Comparison of ENCODE assay signal across 15 cellular contexts in the genomic region with DNA sequence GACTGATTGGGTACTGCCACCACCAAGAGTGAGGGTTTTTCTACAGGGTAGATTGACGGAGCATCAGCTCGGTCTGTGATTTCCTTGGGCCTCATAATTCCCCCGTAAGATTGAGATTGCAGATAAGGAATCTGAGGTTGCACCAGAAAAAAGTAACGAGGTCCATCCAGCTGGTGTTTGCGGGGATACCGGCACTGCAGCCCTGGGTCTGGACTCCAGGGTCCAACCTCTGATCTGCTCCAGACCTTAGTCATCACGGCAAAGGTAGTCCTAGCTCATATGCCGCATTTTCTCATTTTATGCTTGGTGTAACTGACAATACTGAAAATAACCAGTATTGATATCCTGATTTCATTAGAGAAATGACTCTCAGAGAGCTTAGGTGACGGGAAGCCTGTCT. TPM values are rescaled to one million over a fixed set of nuclear protein-coding genes. Genes with fewer than 3 reads are reported as not detected.
DNase-seq lines count a peak whose midpoint lies in the region; ATAC-seq and TF ChIP-seq lines count a peak whose summit lies in the region.
"Had no signal": no experiment of that assay in that cellular context is flagged by ENCODE, and none has a peak within 500 bp of the region (broad histone marks: within the 10 kb centered on the region; RNA-seq: fewer than 3 reads in every experiment).

No MANE protein-coding gene starts in this region.

- TF ChIP-seq CTCF in coronary artery (IDR thresholded peaks at IDR 0.05) (no peak), upper lobe of left lung (IDR thresholded peaks at IDR 0.05) (no peak), suprapubic skin (IDR thresholded peaks at IDR 0.05) (no peak)

- ATAC-seq in stimulated activated naive CD8-positive, alpha-beta T cell treated with anti-CD3 and anti-CD28 coated beads, Interleukin-15, Interleukin-2, amounts not matched to agents 100 U/mL and 50 U/mL, for 24 hours: no peak
- ATAC-seq in T-cell (replicated peaks in 1 of 4) (no peak), GM18519 (IDR thresholded peaks at IDR 0.05; ENCODE audit: low FRiP score, unreplicated experiment) (no peak), upper lobe of left lung (ENCODE audit: low FRiP score in 2 of 2) (no peak)

- H3K27ac Mint-ChIP-seq in stimulated activated naive CD8-positive, alpha-beta T cell treated with anti-CD3 and anti-CD28 coated beads, Interleukin-15, Interleukin-2, amounts not matched to agents 100 ng/mL and 50 ng/mL, for 24 hours: peak overlapping the region; percentile 81
- peak overlapping the region; percentile 77 to 90 for H3K27ac Mint-ChIP-seq in T-cell

- no peak for TF ChIP-seq POLR2A in upper lobe of left lung (IDR thresholded peaks at IDR 0.05)
- TF ChIP-seq POLR2A in suprapubic skin (IDR thresholded peaks at IDR 0.05): no peak

- no peak overlapping the region for H3K27ac ChIP-seq in coronary artery
- no peak overlapping the region for H3K27ac ChIP-seq in upper lobe of left lung
- H3K27ac ChIP-seq in suprapubic skin: no peak overlapping the region

- TF ChIP-seq EP300 in upper lobe of left lung (IDR thresholded peaks at IDR 0.05) (no peak), suprapubic skin (IDR thresholded peaks at IDR 0.05) (no peak)

- H3K9me3 Mint-ChIP-seq in stimulated activated naive CD8-positive, alpha-beta T cell treated with anti-CD3 and anti-CD28 coated beads, Interleukin-15, Interleukin-2, amounts not matched to agents 100 ng/mL and 50 ng/mL, for 24 hours: no peaks in the 10 kb centered on the region
- no peaks in the 10 kb centered on the region for H3K9me3 Mint-ChIP-seq in T-cell

- no peak for DNase-seq in stimulated activated naive CD8-positive, alpha-beta T cell treated with anti-CD3 and anti-CD28 coated beads, Interleukin-15, Interleukin-2, amounts not matched to agents 100 U/mL and 50 U/mL, for 24 hours
- DNase-seq in T-cell (no peak), coronary artery (ENCODE audit: low spot score) (peak; percentile 49), upper lobe of left lung (no peak), suprapubic skin (ENCODE audit: low spot score in 2 of 2) (no peak), foreskin melanocyte (no peak)
- DNase-seq: AML-193; anterior cingulate cortex; DMS53; NCI-H1436 treated with DMSO at 0.1 percent for 48 hours; NCI-H226; retina; stimulated activated CD4-positive, alpha-beta T cell treated with anti-CD3 and anti-CD28 coated beads, Interleukin-15, amount 100 ng/mL, for 24 hours had no signal

- H3K4me3 ChIP-seq in coronary artery: no peak overlapping the region
- H3K4me3 ChIP-seq in upper lobe of left lung: no peak overlapping the region
- no peak overlapping the region for H3K4me3 ChIP-seq in suprapubic skin

- H3K9me3 ChIP-seq in upper lobe of left lung (no peaks in the 10 kb centered on the region), suprapubic skin (no peaks in the 10 kb centered on the region)

- peaks cover 71% of the 10 kb centered on the region for H3K4me1 Mint-ChIP-seq in stimulated activated naive CD8-positive, alpha-beta T cell treated with anti-CD3 and anti-CD28 coated beads, Interleukin-15, Interleukin-2, amounts not matched to agents 100 ng/mL and 50 ng/mL, for 24 hours (ENCODE audit: low read depth)
- H3K4me1 Mint-ChIP-seq in T-cell: peaks cover 67 to 82% (median 78%) of the 10 kb centered on the region in 3 donors

- no peaks in the 10 kb centered on the region for H3K27me3 Mint-ChIP-seq in stimulated activated naive CD8-positive, alpha-beta T cell treated with anti-CD3 and anti-CD28 coated beads, Interleukin-15, Interleukin-2, amounts not matched to agents 100 ng/mL and 50 ng/mL, for 24 hours
- no peaks in the 10 kb centered on the region for H3K27me3 Mint-ChIP-seq in T-cell

- POLR2A ChIA-PET in T-cell (lab: Charles Lee): interaction anchor here in 1 of 2 donors (0.7 kb wide), 1 partner anchor 18 kb away, joined by 3 read pairs; no protein-coding TSS in a partner anchor

- H3K4me3 Mint-ChIP-seq in stimulated activated naive CD8-positive, alpha-beta T cell treated with anti-CD3 and anti-CD28 coated beads, Interleukin-15, Interleukin-2, amounts not matched to agents 100 ng/mL and 50 ng/mL, for 24 hours: peak overlapping the region; percentile 24
- peak overlapping the region; percentile 42 to 92 (median 75) for H3K4me3 Mint-ChIP-seq in T-cell

- H3K4me1 ChIP-seq in upper lobe of left lung: peaks cover 0 to 7% (median 2%) of the 10 kb centered on the region in 4 donors
- H3K4me1 ChIP-seq in suprapubic skin: peaks cover 6% of the 10 kb centered on the region

- H3K27me3 ChIP-seq in upper lobe of left lung: peaks cover 0 to 11% (median 3%) of the 10 kb centered on the region in 4 donors
- peaks cover 30% of the 10 kb centered on the region for H3K27me3 ChIP-seq in suprapubic skin

- H3K36me3 Mint-ChIP-seq in stimulated activated naive CD8-positive, alpha-beta T cell treated with anti-CD3 and anti-CD28 coated beads, Interleukin-15, Interleukin-2, amounts not matched to agents 100 ng/mL and 50 ng/mL, for 24 hours (ENCODE audit: low read depth): peaks cover 48% of the 10 kb centered on the region
- peaks cover 31% of the 10 kb centered on the region for H3K36me3 Mint-ChIP-seq in T-cell

- H3K36me3 ChIP-seq in upper lobe of left lung (no peaks in the 10 kb centered on the region), suprapubic skin (no peaks in the 10 kb centered on the region)

- WGBS in upper lobe of left lung, 2 donors: 92 to 93% methylated on average over 9 of the region's 9 CpGs
- WGBS in suprapubic skin: 86% methylated on average over 9 of the region's 9 CpGs

- CTCF ChIA-PET in T-cell (lab: Charles Lee): interaction anchor here (0.7 to 1.1 kb wide), 2 partner anchors 25 to 54 kb away, joined by 3 to 5 read pairs; no protein-coding TSS in a partner anchor

RNA-seq across cellular contexts. Expression of gene CARD11, which starts 3.9 kb away (rescaled TPM):
- total RNA-seq in T-cell (100 to 1,000 TPM; 105 to 142 (median 132) TPM), upper lobe of left lung (10 to 100 TPM in 1 of 6 donors, 1 to 10 TPM in 5; 2.8 to 16.8 (median 6.8) TPM), suprapubic skin (under 1 TPM in 3 of 4 donors, not detected in 1; 0.24 to 0.38 (median 0.29) TPM)

Comparison
In these comparisons a context has a peak if more than half of its experiments do, and no peak if none do; other contexts are left out.
1. RNA of gene CARD11, which starts 3.9 kb away (total RNA-seq): 105 to 142 TPM in T-cell; 2.8 to 16.8 TPM in upper lobe of left lung and 0.24 to 0.38 TPM in suprapubic skin; every median in the first group is over 4 times any median in the second.